13 cellular contexts compared by ENCODE assay signal in the genomic region with DNA sequence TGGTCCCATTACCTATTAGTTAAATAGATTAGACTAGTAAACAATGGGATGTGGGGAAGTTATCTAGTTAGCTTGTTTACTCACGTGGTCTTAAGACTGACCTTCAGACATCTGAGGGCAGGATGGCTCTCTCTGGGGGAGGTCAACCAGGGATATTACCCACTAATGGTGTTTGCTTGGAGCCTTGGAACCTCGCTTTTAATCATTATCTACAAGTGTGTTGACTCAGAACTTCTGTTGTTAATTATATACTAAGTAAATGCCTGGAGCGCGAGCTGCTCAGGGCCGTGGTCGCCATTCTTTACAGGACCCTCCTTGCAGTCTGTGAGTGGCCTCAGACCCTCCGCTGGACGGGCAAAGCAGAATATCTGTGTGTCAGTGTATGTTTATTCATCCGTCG.
"Had no signal": no experiment of that assay in that cellular context is flagged by ENCODE, and none has a peak within 500 bp of the region (broad histone marks: within the 10 kb centered on the region; RNA-seq: fewer than 3 reads in every experiment).

No MANE protein-coding gene starts in this region.

- H3K27me3 ChIP-seq: brain microvascular endothelial cell, tibial nerve had no signal

- DNase-seq: activated CD4-positive, alpha-beta T cell treated with anti-CD3 and anti-CD28 coated beads, Interleukin-2, amount 50 U/mL, for 4 hours; activated CD8-positive, alpha-beta memory T cell treated with anti-CD3 and anti-CD28 coated beads, Interleukin-2, amount 10 ng/mL, durations not matched to agents 7 days and 5 days; activated effector memory CD4-positive, alpha-beta T cell treated with anti-CD3 and anti-CD28 coated beads, Interleukin-2, amount 50 U/mL, for 16 hours; activated T-cell treated with anti-CD3 and anti-CD28 coated beads, Interleukin-2, amount 50 U/mL, for 4 hours; amygdala; brain microvascular endothelial cell; dermis blood vessel endothelial cell; SW 1271 had no signal

- H3K4me3 ChIP-seq: tibial nerve had no signal

- ATAC-seq: activated CD4-positive, CD25-positive, alpha-beta regulatory T cell treated with anti-CD3 and anti-CD28 coated beads, Interleukin-2, amount 50 U/mL, for 24 hours; activated CD8-positive, alpha-beta memory T cell treated with anti-CD3 and anti-CD28 coated beads, Interleukin-2, amount 10 ng/mL, durations not matched to agents 7 days and 5 days; activated naive CD4-positive, alpha-beta T cell treated with anti-CD3 and anti-CD28 coated beads, Interleukin-2, amount 50 U/mL, for 72 hours; activated T-cell treated with anti-CD3 and anti-CD28 coated beads, Interleukin-2, amount 50 U/mL, for 4 hours; esophagus mucosa; left lobe of liver had no signal

- H3K27ac ChIP-seq: brain microvascular endothelial cell, tibial nerve had no signal

- H3K4me1 ChIP-seq: tibial nerve had no signal

- H3K36me3 ChIP-seq: brain microvascular endothelial cell, tibial nerve had no signal
